ENCODE assay signal across 1 cellular context in the genomic region with DNA sequence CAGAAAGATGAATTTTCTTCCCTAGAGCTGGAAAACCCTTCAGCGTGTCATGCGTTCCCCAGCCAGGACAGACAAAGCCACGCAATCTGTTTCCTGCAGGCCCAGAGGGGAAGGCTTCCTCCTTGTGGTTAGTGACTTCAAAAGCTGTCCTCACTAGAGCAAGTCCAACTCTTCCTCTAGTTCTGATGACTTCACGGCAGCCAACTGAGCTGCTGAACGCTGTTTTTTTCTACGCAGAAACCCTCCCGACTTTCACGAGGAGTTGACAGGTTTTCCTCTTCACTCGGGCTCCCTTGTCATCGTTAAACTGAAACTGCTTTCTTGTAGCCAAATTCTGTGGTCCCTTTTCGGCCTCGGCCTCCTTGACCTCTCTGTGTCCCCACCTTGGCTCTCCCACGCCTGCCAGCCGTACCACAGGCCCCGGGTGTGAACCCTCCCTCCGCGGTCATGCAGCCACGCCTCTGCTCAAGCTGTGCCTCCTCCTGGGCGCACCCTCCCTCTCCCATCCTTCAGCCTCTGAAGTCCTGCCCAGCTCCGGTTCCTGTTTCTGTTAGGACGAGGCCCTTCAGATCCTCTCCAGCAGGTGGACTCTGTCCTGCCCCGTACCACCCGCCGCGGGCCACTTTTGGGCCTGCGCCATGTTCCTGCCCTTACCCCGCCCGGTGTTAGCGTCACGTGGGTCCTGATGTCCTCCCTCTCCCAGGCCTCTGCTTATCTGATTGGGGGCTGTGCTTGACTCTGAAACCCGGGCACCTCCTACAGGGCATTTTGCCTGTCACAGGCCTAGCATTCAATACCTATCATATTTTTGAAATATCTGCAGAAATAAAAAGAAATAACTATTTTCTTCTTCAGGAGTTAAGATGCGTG.
TF ChIP-seq lines count a peak whose summit lies in the region.

No MANE protein-coding gene starts in this region.

TF ChIP-seq in K562, 482 proteins besides CTCF, POLR2A, EP300 and RAD21 (continued from another document and continues in another):
- TF ChIP-seq, protein P1, sequence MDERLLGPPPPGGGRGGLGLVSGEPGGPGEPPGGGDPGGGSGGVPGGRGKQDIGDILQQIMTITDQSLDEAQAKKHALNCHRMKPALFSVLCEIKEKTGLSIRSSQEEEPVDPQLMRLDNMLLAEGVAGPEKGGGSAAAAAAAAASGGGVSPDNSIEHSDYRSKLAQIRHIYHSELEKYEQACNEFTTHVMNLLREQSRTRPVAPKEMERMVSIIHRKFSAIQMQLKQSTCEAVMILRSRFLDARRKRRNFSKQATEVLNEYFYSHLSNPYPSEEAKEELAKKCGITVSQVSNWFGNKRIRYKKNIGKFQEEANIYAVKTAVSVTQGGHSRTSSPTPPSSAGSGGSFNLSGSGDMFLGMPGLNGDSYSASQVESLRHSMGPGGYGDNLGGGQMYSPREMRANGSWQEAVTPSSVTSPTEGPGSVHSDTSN (CRISPR knock-in tag; IDR thresholded peaks at IDR 0.05; ENCODE audit: low read depth): no peak
- TF ChIP-seq, protein P1 (tag; conservative IDR thresholded peaks at IDR 0.05; ENCODE audit: low read depth): no peak
- no peak for TF ChIP-seq HNRNPK (IDR thresholded peaks at IDR 0.05; ENCODE audit: low read depth, low read length, poor library complexity, severe bottlenecking)
- TF ChIP-seq ZNF253 (CRISPR knock-in tag; conservative IDR thresholded peaks at IDR 0.05): no peak
- TF ChIP-seq, protein P2, sequence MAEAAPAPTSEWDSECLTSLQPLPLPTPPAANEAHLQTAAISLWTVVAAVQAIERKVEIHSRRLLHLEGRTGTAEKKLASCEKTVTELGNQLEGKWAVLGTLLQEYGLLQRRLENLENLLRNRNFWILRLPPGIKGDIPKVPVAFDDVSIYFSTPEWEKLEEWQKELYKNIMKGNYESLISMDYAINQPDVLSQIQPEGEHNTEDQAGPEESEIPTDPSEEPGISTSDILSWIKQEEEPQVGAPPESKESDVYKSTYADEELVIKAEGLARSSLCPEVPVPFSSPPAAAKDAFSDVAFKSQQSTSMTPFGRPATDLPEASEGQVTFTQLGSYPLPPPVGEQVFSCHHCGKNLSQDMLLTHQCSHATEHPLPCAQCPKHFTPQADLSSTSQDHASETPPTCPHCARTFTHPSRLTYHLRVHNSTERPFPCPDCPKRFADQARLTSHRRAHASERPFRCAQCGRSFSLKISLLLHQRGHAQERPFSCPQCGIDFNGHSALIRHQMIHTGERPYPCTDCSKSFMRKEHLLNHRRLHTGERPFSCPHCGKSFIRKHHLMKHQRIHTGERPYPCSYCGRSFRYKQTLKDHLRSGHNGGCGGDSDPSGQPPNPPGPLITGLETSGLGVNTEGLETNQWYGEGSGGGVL (CRISPR knock-in tag; IDR thresholded peaks at IDR 0.05): no peak
- TF ChIP-seq ZNF165 (CRISPR knock-in tag; IDR thresholded peaks at IDR 0.05; ENCODE audit: borderline replicate concordance): no peak
- TF ChIP-seq HOMEZ (CRISPR knock-in tag; IDR thresholded peaks at IDR 0.05): no peak
- no peak for TF ChIP-seq KDM2B (CRISPR knock-in tag; IDR thresholded peaks at IDR 0.05)
- peak; percentile 15 for TF ChIP-seq ZNF830 (CRISPR knock-in tag; IDR thresholded peaks at IDR 0.05)
- no peak for TF ChIP-seq NR3C1 (CRISPR knock-in tag; IDR thresholded peaks at IDR 0.05)
- TF ChIP-seq NUFIP1 (IDR thresholded peaks at IDR 0.05; ENCODE audit: partially characterized antibody): peak; percentile 66
- TF ChIP-seq EWSR1 (IDR thresholded peaks at IDR 0.05; ENCODE audit: borderline replicate concordance, low read depth, partially characterized antibody): no peak
- no peak for TF ChIP-seq POU5F1 (IDR thresholded peaks at IDR 0.05; ENCODE audit: borderline replicate concordance, low read depth, low read length, partially characterized antibody)
- no peak for TF ChIP-seq RHOXF2B (CRISPR knock-in tag; conservative IDR thresholded peaks at IDR 0.05)
- TF ChIP-seq CXXC5 (CRISPR knock-in tag; IDR thresholded peaks at IDR 0.05): peak; percentile 78
- peak; percentile 56; the same call in 1 of the 2 replicates for TF ChIP-seq ZNF583 (CRISPR knock-in tag; IDR thresholded peaks at IDR 0.05)
- TF ChIP-seq TSHZ1 (CRISPR knock-in tag; IDR thresholded peaks at IDR 0.05): no peak
- no peak for TF ChIP-seq RBM25 (IDR thresholded peaks at IDR 0.05; ENCODE audit: low read depth, low read length, severe bottlenecking)
- TF ChIP-seq ZNF239 (CRISPR knock-in tag; IDR thresholded peaks at IDR 0.05): peak; percentile 6; the same call in 1 of the 2 replicates
- no peak for TF ChIP-seq ZBTB43 (CRISPR knock-in tag; IDR thresholded peaks at IDR 0.05)
- TF ChIP-seq SPI1 (IDR thresholded peaks at IDR 0.05; ENCODE audit: borderline replicate concordance, low read depth, low read length): peak; percentile 93
- peak in 1 of 2 experiments; percentile 67; a peak in 1 of 4 replicates for TF ChIP-seq KDM4B (IDR thresholded peaks at IDR 0.05; ENCODE audit: borderline replicate concordance in 2 of 2, low read depth in 1 of 2)
- TF ChIP-seq, protein P3, sequence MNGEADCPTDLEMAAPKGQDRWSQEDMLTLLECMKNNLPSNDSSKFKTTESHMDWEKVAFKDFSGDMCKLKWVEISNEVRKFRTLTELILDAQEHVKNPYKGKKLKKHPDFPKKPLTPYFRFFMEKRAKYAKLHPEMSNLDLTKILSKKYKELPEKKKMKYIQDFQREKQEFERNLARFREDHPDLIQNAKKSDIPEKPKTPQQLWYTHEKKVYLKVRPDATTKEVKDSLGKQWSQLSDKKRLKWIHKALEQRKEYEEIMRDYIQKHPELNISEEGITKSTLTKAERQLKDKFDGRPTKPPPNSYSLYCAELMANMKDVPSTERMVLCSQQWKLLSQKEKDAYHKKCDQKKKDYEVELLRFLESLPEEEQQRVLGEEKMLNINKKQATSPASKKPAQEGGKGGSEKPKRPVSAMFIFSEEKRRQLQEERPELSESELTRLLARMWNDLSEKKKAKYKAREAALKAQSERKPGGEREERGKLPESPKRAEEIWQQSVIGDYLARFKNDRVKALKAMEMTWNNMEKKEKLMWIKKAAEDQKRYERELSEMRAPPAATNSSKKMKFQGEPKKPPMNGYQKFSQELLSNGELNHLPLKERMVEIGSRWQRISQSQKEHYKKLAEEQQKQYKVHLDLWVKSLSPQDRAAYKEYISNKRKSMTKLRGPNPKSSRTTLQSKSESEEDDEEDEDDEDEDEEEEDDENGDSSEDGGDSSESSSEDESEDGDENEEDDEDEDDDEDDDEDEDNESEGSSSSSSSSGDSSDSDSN (IDR thresholded peaks at IDR 0.05; ENCODE audit: borderline replicate concordance in 1 of 2, low read depth in 2 of 2, low read length in 2 of 2): peak in 1 of 2 experiments; percentile 77; a peak in 1 of 4 replicates
- TF ChIP-seq ZSCAN29 (IDR thresholded peaks at IDR 0.05): no peak
- TF ChIP-seq ZFP36 (IDR thresholded peaks at IDR 0.05; ENCODE audit: low read depth, low read length, partially characterized antibody): peak; percentile 84
- TF ChIP-seq PKNOX1 (IDR thresholded peaks at IDR 0.05): peak; percentile 40; the same call in 1 of the 2 replicates
- no peak for TF ChIP-seq ZNF41 (CRISPR knock-in tag; conservative IDR thresholded peaks at IDR 0.05)
- TF ChIP-seq HMG20B (CRISPR knock-in tag; IDR thresholded peaks at IDR 0.05): no peak
- TF ChIP-seq IRF9 (tag; IDR thresholded peaks at IDR 0.05): no peak
- peak; percentile 66 for TF ChIP-seq TRIM28 (IDR thresholded peaks at IDR 0.05)
- 0 out of 2 replicates have a peak, but pooled peaks have one; percentile 33 for TF ChIP-seq MEF2A (IDR thresholded peaks at IDR 0.05; ENCODE audit: control insufficient read depth, low read depth, low read length)
- TF ChIP-seq SP1 (CRISPR knock-in tag; IDR thresholded peaks at IDR 0.05): peak; percentile 82
- no peak for TF ChIP-seq ZNF707 (CRISPR knock-in tag; conservative IDR thresholded peaks at IDR 0.05)
- TF ChIP-seq ZC3H4 (CRISPR knock-in tag; IDR thresholded peaks at IDR 0.05; ENCODE audit: borderline replicate concordance): no peak
- TF ChIP-seq, protein P4, sequence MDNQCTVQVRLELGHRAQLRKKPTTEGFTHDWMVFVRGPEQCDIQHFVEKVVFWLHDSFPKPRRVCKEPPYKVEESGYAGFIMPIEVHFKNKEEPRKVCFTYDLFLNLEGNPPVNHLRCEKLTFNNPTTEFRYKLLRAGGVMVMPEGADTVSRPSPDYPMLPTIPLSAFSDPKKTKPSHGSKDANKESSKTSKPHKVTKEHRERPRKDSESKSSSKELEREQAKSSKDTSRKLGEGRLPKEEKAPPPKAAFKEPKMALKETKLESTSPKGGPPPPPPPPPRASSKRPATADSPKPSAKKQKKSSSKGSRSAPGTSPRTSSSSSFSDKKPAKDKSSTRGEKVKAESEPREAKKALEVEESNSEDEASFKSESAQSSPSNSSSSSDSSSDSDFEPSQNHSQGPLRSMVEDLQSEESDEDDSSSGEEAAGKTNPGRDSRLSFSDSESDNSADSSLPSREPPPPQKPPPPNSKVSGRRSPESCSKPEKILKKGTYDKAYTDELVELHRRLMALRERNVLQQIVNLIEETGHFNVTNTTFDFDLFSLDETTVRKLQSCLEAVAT (IDR thresholded peaks at IDR 0.05): peak; percentile 53 to 68; a peak in 3 of 4 replicates
- no peak for TF ChIP-seq DMBX1 (CRISPR knock-in tag; IDR thresholded peaks at IDR 0.05; ENCODE audit: borderline replicate concordance)
- TF ChIP-seq ETV6 (IDR thresholded peaks at IDR 0.05; ENCODE audit: borderline replicate concordance in 1 of 2, low read depth in 2 of 2, low read length in 1 of 2): peak; percentile 56 to 69; a peak in 2 of 4 replicates
- TF ChIP-seq ETV6 (CRISPR knock-in tag; IDR thresholded peaks at IDR 0.05; ENCODE audit: borderline replicate concordance): no peak
- no peak for TF ChIP-seq SLC30A9 (CRISPR knock-in tag; IDR thresholded peaks at IDR 0.05)
- TF ChIP-seq FOSL1 (tag; conservative IDR thresholded peaks at IDR 0.05): peak; percentile 71
